Comparison of ENCODE assay signal across 13 cellular contexts in the genomic region with DNA sequence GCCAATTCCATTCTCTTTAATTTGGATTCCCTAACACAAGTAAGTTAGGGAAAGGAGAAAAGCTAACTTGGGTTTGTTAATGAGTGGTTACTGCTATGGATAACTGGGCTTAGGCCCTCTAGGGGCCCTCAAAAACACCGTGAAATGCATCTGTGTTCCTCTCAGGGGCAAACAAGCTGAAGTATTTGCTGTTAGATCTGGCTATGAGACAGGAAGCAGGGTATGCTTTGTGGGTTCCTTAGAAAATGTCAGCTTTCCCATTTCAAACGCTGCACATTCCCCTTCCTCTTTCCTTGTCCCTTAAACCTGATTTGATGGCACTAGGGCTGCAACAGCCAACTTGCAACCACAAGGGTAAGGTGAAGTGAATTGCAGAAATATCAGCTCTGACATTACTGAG. TPM values are rescaled to one million over a fixed set of nuclear protein-coding genes. Genes with fewer than 3 reads are reported as not detected.
A peak's percentile ranks its signal among the peaks of the same experiment; 100 is the strongest.
DNase-seq lines count a peak whose midpoint lies in the region; ATAC-seq and TF ChIP-seq lines count a peak whose summit lies in the region.
"Had no signal": no experiment of that assay in that cellular context is flagged by ENCODE, and none has a peak within 500 bp of the region (broad histone marks: within the 10 kb centered on the region; RNA-seq: fewer than 3 reads in every experiment).

No MANE protein-coding gene starts in this region.

- peak overlapping the region; percentile 28; the same call in 1 of the 2 replicates for H2BK20ac ChIP-seq in IMR-90 (ENCODE audit: low read depth, low read length)

- H3K4me2 ChIP-seq in IMR-90 (ENCODE audit: low read depth, low read length): no peak overlapping the region

- peak; percentile 71 for DNase-seq in activated CD4-positive, alpha-beta T cell treated with anti-CD3 and anti-CD28 coated beads, Interleukin-2, amount 10 ng/mL, durations not matched to agents 24 days and 14 days
- no peak for DNase-seq in activated CD4-positive, alpha-beta T cell treated with anti-CD3 and anti-CD28 coated beads, Interleukin-2, amount 50 U/mL, for 4 hours
- DNase-seq in IMR-90 (no peak), gastrocnemius medialis (no peak), HT-29 (ENCODE audit: low spot score) (no peak), HEK293T (ENCODE audit: extremely low spot score) (no peak), midbrain (lab: John Stamatoyannopoulos, UW) (no peak)
- DNase-seq: activated gamma-delta T cell, NCI-H446 treated with DMSO at 0.1 percent for 48 hours, upper lobe of left lung had no signal

- H3K36me3 ChIP-seq in IMR-90 (ENCODE audit: control insufficient read depth, insufficient read depth, low read length): no peaks in the 10 kb centered on the region
- H3K36me3 ChIP-seq in gastrocnemius medialis: no peaks in the 10 kb centered on the region
- H3K36me3 ChIP-seq: upper lobe of left lung had no signal

- H2AK5ac ChIP-seq in IMR-90 (ENCODE audit: low read depth, low read length): no peak overlapping the region

- H2BK5ac ChIP-seq in IMR-90 (ENCODE audit: low read depth, low read length, poor library complexity, severe bottlenecking): no peak overlapping the region

- no peak overlapping the region for H4K8ac ChIP-seq in IMR-90 (ENCODE audit: low read depth in 2 of 2, low read length in 2 of 2)

- no peak overlapping the region for H4K5ac ChIP-seq in IMR-90 (ENCODE audit: low read depth, low read length)

- intact Hi-C loops in activated CD4-positive, alpha-beta T cell treated with anti-CD3 and anti-CD28 coated beads, Interleukin-2, amount 10 ng/mL, durations not matched to agents 24 days and 14 days (cut with micrococcal nuclease): loop anchor here (5.0 kb wide), 1 partner anchor 118 kb away; no protein-coding TSS in a partner anchor
- intact Hi-C loops in IMR-90 (cut with micrococcal nuclease) (no loop called here), gastrocnemius medialis (cut with DNase I; ENCODE audit: low total_unique reads) (loop anchor here (5.0 kb wide), 1 partner anchor 357 kb away; no protein-coding TSS in a partner anchor)

- no peak overlapping the region for H2BK15ac ChIP-seq in IMR-90 (ENCODE audit: low read depth, low read length)

- H3K27me3 ChIP-seq in IMR-90 (ENCODE audit: control insufficient read depth, insufficient read depth, low read length) (no peaks in the 10 kb centered on the region), gastrocnemius medialis (no peaks in the 10 kb centered on the region)
- H3K27me3 ChIP-seq: upper lobe of left lung had no signal

- H3K4me1 ChIP-seq in IMR-90 (ENCODE audit: control insufficient read depth, insufficient read depth, low read length): peaks cover 5% of the 10 kb centered on the region
- peaks cover 29 to 33% of the 10 kb centered on the region in 2 donors for H3K4me1 ChIP-seq in gastrocnemius medialis

- no peak overlapping the region for H3K4me3 ChIP-seq in IMR-90 (ENCODE audit: insufficient read depth, low read depth, low read length)
- no peak overlapping the region for H3K4me3 ChIP-seq in gastrocnemius medialis
- H3K4me3 ChIP-seq: upper lobe of left lung had no signal

- peak overlapping the region; percentile 44 for H3K27ac Mint-ChIP-seq in activated CD4-positive, alpha-beta T cell treated with anti-CD3 and anti-CD28 coated beads, Interleukin-2, amount 10 ng/mL, durations not matched to agents 24 days and 14 days
- H3K27ac Mint-ChIP-seq in activated T-helper 17 cell treated with anti-CD3 and anti-CD28 coated beads, Interleukin-2, amount 50 U/mL, for 72 hours: peak overlapping the region; percentile 87
- H3K27ac Mint-ChIP-seq: mesothelial cell of epicardium had no signal

- H3K27ac ChIP-seq in IMR-90 (ENCODE audit: insufficient read depth, low read length) (no peak overlapping the region), gastrocnemius medialis (peak overlapping the region in 3 of 4 donors; percentile 19 to 99 (median 28))
- H3K27ac ChIP-seq: upper lobe of left lung had no signal

- peak overlapping the region; percentile 20; the same call in 1 of the 2 replicates for H2BK120ac ChIP-seq in IMR-90 (ENCODE audit: low read depth, low read length)

- H3K9me3 ChIP-seq in IMR-90 (ENCODE audit: control insufficient read depth, insufficient read depth, low read length): no peaks in the 10 kb centered on the region
- no peaks in the 10 kb centered on the region for H3K9me3 ChIP-seq in gastrocnemius medialis
- H3K9me3 ChIP-seq: upper lobe of left lung had no signal

- TF ChIP-seq CTCF in IMR-90 (conservative IDR thresholded peaks at IDR 0.05; ENCODE audit: low read depth, low read length) (no peak), gastrocnemius medialis (IDR thresholded peaks at IDR 0.05 in 4 of 5, conservative IDR thresholded peaks at IDR 0.05 in 1 of 5) (no peak)

- no peaks in the 10 kb centered on the region; the same call in 1 of the 2 replicates for H4K20me1 ChIP-seq in IMR-90 (ENCODE audit: insufficient read depth, low read length)

- TF ChIP-seq RAD21 in IMR-90 (IDR thresholded peaks at IDR 0.05; ENCODE audit: low read length): no peak

- H3K9ac ChIP-seq in IMR-90 (ENCODE audit: low read depth, low read length): no peak overlapping the region

- 0 out of 4 replicates have a peak, but pooled peaks cover 0 to 4% of the 10 kb centered on the region in 2 experiments for H3K79me1 ChIP-seq in IMR-90 (ENCODE audit: low read depth in 1 of 2, low read length in 2 of 2)

- H2AK9ac ChIP-seq in IMR-90 (replicated peaks; ENCODE audit: low read depth, low read length, poor library complexity): no peak overlapping the region

- H3K4me3 Mint-ChIP-seq in activated CD4-positive, alpha-beta T cell treated with anti-CD3 and anti-CD28 coated beads, Interleukin-2, amount 10 ng/mL, durations not matched to agents 24 days and 14 days: peak overlapping the region; percentile 27
- H3K4me3 Mint-ChIP-seq in activated T-helper 17 cell treated with anti-CD3 and anti-CD28 coated beads, Interleukin-2, amount 50 U/mL, for 72 hours: peak overlapping the region; percentile 63
- H3K4me3 Mint-ChIP-seq: mesothelial cell of epicardium had no signal

- H3K9me1 ChIP-seq in IMR-90 (ENCODE audit: insufficient read depth, low read length): no peaks in the 10 kb centered on the region; the same call in 1 of the 2 replicates

- H3K56ac ChIP-seq in IMR-90 (ENCODE audit: extremely low read depth, insufficient read depth, low read length): no peak overlapping the region

- no TSS peak for BruUV-seq in IMR-90 (replicated peaks; lab: Mats Ljungman, UMichigan)

- peak overlapping the region; percentile 1 for H2AFZ ChIP-seq in IMR-90 (replicated peaks; ENCODE audit: low read length, poor library complexity)

- no peaks in the 10 kb centered on the region for H3K9me3 Mint-ChIP-seq in activated CD4-positive, alpha-beta T cell treated with anti-CD3 and anti-CD28 coated beads, Interleukin-2, amount 10 ng/mL, durations not matched to agents 24 days and 14 days
- no peaks in the 10 kb centered on the region for H3K9me3 Mint-ChIP-seq in activated T-helper 17 cell treated with anti-CD3 and anti-CD28 coated beads, Interleukin-2, amount 50 U/mL, for 72 hours
- H3K9me3 Mint-ChIP-seq: mesothelial cell of epicardium had no signal

- POLR2A ChIA-PET in IMR-90 (lab: Charles Lee; ENCODE audit: unreplicated experiment) (no interaction called here), HEK293T (lab: Yijun Ruan, JAX) (no interaction called here)

- dilution Hi-C loops in IMR-90 (cut with HindIII; ENCODE audit: low sequenced_read_pairs, unreplicated experiment): no loop called here

- H3K14ac ChIP-seq in IMR-90 (replicated peaks; ENCODE audit: low read depth, low read length): no peak overlapping the region

- ATAC-seq in IMR-90 (ENCODE audit: low read depth) (no peak), gastrocnemius medialis (no peak)
- ATAC-seq in activated T-helper 17 cell treated with anti-CD3 and anti-CD28 coated beads, Interleukin-2, amount 50 U/mL, for 72 hours (replicated peaks): no peak
- ATAC-seq: esophagus mucosa had no signal

- H3K4me1 Mint-ChIP-seq in activated CD4-positive, alpha-beta T cell treated with anti-CD3 and anti-CD28 coated beads, Interleukin-2, amount 10 ng/mL, durations not matched to agents 24 days and 14 days: peaks cover 38% of the 10 kb centered on the region
- peaks cover 18% of the 10 kb centered on the region for H3K4me1 Mint-ChIP-seq in activated T-helper 17 cell treated with anti-CD3 and anti-CD28 coated beads, Interleukin-2, amount 50 U/mL, for 72 hours

- H3K36me3 Mint-ChIP-seq in activated CD4-positive, alpha-beta T cell treated with anti-CD3 and anti-CD28 coated beads, Interleukin-2, amount 10 ng/mL, durations not matched to agents 24 days and 14 days (ENCODE audit: low read depth): peaks cover 2% of the 10 kb centered on the region
- H3K36me3 Mint-ChIP-seq in activated T-helper 17 cell treated with anti-CD3 and anti-CD28 coated beads, Interleukin-2, amount 50 U/mL, for 72 hours (ENCODE audit: low read depth): peaks cover 4% of the 10 kb centered on the region
- H3K36me3 Mint-ChIP-seq: mesothelial cell of epicardium had no signal

- no peak overlapping the region for H4K91ac ChIP-seq in IMR-90 (ENCODE audit: insufficient read depth, low read depth, low read length)

- H3K23ac ChIP-seq in IMR-90 (ENCODE audit: low read depth, low read length): peak overlapping the region; percentile 11; the same call in 1 of the 2 replicates

- H3K27me3 Mint-ChIP-seq in activated CD4-positive, alpha-beta T cell treated with anti-CD3 and anti-CD28 coated beads, Interleukin-2, amount 10 ng/mL, durations not matched to agents 24 days and 14 days: peaks cover 6% of the 10 kb centered on the region
- H3K27me3 Mint-ChIP-seq in activated T-helper 17 cell treated with anti-CD3 and anti-CD28 coated beads, Interleukin-2, amount 50 U/mL, for 72 hours: no peaks in the 10 kb centered on the region

- in situ Hi-C loops in IMR-90 (cut with MboI; ENCODE audit: low sequenced_read_pairs): loop anchor here (5.0 to 10.0 kb wide), 2 partner anchors 53 to 220 kb away; no protein-coding TSS in a partner anchor
- in situ Hi-C loops in gastrocnemius medialis (cut with MboI; ENCODE audit: low sequenced_read_pairs in 4 of 4): loop anchor here in 1 of 4 donors (5.0 to 10.0 kb wide), 2 partner anchors 110 to 218 kb away; no protein-coding TSS in a partner anchor

- no peak overlapping the region for H3K18ac ChIP-seq in IMR-90 (ENCODE audit: low read depth, low read length)

- WGBS in IMR-90 (ENCODE audit: extremely low coverage in 2 of 2, insufficient read length in 1 of 2), 2 experiments: no CpG with 5 or more reads among the region's 2 CpGs

- 0 out of 2 replicates have a peak overlapping the region, but pooled peaks have one; percentile 21 for H3K4ac ChIP-seq in IMR-90 (ENCODE audit: low read depth, low read length)

- TF ChIP-seq POLR2A in IMR-90 (IDR thresholded peaks at IDR 0.05; ENCODE audit: low read depth, low read length) (no peak), gastrocnemius medialis (IDR thresholded peaks at IDR 0.05) (no peak)

- CTCF ChIA-PET in IMR-90 (lab: Yijun Ruan, JAX): interaction anchor here (0.6 to 3.9 kb wide), 2 partner anchors 24 to 116 kb away, joined by 8 to 37 read pairs; no protein-coding TSS in a partner anchor
- CTCF ChIA-PET in HEK293T (lab: Yijun Ruan, JAX): interaction anchor here (4.2 kb wide), 1 partner anchor 115 kb away, joined by 26 read pairs; no protein-coding TSS in a partner anchor

RNA-seq across cellular contexts. Expression of a gene that starts 5.7 kb away (rescaled TPM):
- 417 and 440 TPM in 2 replicates for total RNA-seq in activated CD4-positive, alpha-beta T cell treated with anti-CD3 and anti-CD28 coated beads, Interleukin-2, amount 10 ng/mL, durations not matched to agents 24 days and 14 days
- total RNA-seq in IMR-90 (2012; rRNA removed): 756 and 792 TPM in 2 replicates
- 405 and 434 TPM in 2 replicates for polyA plus RNA-seq in IMR-90 (2012; rRNA removed)
- 135 and 138 TPM in 2 replicates for polyA plus RNA-seq in IMR-90 (2012; cell fraction: cytosol; rRNA removed)
- 70.1 and 267 TPM in 2 replicates for polyA plus RNA-seq in IMR-90 (2012; cell fraction: nucleus; rRNA removed; ENCODE audit: low replicate concordance)
- total RNA-seq in activated T-helper 17 cell treated with anti-CD3 and anti-CD28 coated beads, Interleukin-2, amount 50 U/mL, for 72 hours: 100 to 1,000 TPM; 405 to 687 TPM
- total RNA-seq in gastrocnemius medialis: 10 to 100 TPM; 35.5 to 67.0 (median 48.7) TPM
- total RNA-seq in HT-29 (2014; rRNA removed; shearing (Covaris generic)): 169 and 180 TPM in 2 replicates
